14 cellular contexts compared by ENCODE assay signal in genomic region chr20:59985864-59986263, GRCh38. TPM values are rescaled to one million over a fixed set of nuclear protein-coding genes. Genes with fewer than 3 reads are reported as not detected.
DNase-seq lines count a peak whose midpoint lies in the region; ATAC-seq and TF ChIP-seq lines count a peak whose summit lies in the region.
"Had no signal": no experiment of that assay in that cellular context is flagged by ENCODE, and none has a peak within 500 bp of the region (broad histone marks: within the 10 kb centered on the region; RNA-seq: fewer than 3 reads in every experiment).

No MANE protein-coding gene starts in this region.

- H2AFZ ChIP-seq in SU-DHL-6 (ENCODE audit: low read depth, low read length, severe bottlenecking): no peak overlapping the region

- H4K20me1 ChIP-seq in SU-DHL-6 (ENCODE audit: low read depth, low read length): no peaks in the 10 kb centered on the region

- no peaks in the 10 kb centered on the region for H3K79me2 ChIP-seq in SU-DHL-6 (ENCODE audit: insufficient read depth, low read length)

- no peak overlapping the region for H3K27ac ChIP-seq in SU-DHL-6 (ENCODE audit: low read depth, low read length)
- H3K27ac ChIP-seq in liver (ENCODE audit: low read depth in 1 of 2, low read length in 2 of 2): no peak overlapping the region
- H3K27ac ChIP-seq in tibial artery: no peak overlapping the region
- H3K27ac ChIP-seq: pancreas, thoracic aorta had no signal

- no peak overlapping the region for H3K4me2 ChIP-seq in SU-DHL-6 (ENCODE audit: low read depth, low read length, poor library complexity, severe bottlenecking)

- ATAC-seq in GM18858 (IDR thresholded peaks at IDR 0.05; ENCODE audit: unreplicated experiment): no peak
- ATAC-seq: left lung, pancreas had no signal

- H3K4me3 ChIP-seq in HFF-Myc (replicated peaks; ENCODE audit: low read depth, low read length): no peak overlapping the region
- H3K4me3 ChIP-seq in SU-DHL-6 (ENCODE audit: insufficient read depth, low read length, poor library complexity, severe bottlenecking): no peak overlapping the region
- H3K4me3 ChIP-seq in liver (ENCODE audit: low read depth in 1 of 3, low read length in 3 of 3): no peak overlapping the region
- H3K4me3 ChIP-seq in tibial artery: no peak overlapping the region
- H3K4me3 ChIP-seq: left lung, pancreas, thoracic aorta had no signal

- TF ChIP-seq RAD21 in liver (IDR thresholded peaks at IDR 0.05): peak; percentile 15 to 21

- no peaks in the 10 kb centered on the region for H3K27me3 ChIP-seq in SU-DHL-6 (ENCODE audit: low read length)
- H3K27me3 ChIP-seq in liver (ENCODE audit: control insufficient read depth in 4 of 4, insufficient read depth in 4 of 4, low read length in 3 of 4): no peaks in the 10 kb centered on the region
- no peaks in the 10 kb centered on the region for H3K27me3 ChIP-seq in tibial artery
- H3K27me3 ChIP-seq: left lung, pancreas had no signal

- no peaks in the 10 kb centered on the region for H3F3A ChIP-seq in SU-DHL-6 (ENCODE audit: insufficient read depth)

- peak; percentile 27 for DNase-seq in NCI-H2029 (lab: John Stamatoyannopoulos, UW)
- no peak for DNase-seq in NCI-H2029 treated with DMSO at 0.1 percent for 48 hours (lab: John Stamatoyannopoulos, UW)
- DNase-seq in HFF-Myc (ENCODE audit: extremely low read depth, low read depth): no peak
- no peak for DNase-seq in tibial artery
- no peak for DNase-seq in NCI-H526 treated with DMSO at 0.1 percent for 48 hours (lab: John Stamatoyannopoulos, UW)
- DNase-seq: activated effector memory CD4-positive, alpha-beta T cell treated with Interleukin-2 at 50 U/mL for 16 hours; NCI-H510A; pancreas had no signal

- H3K9me2 ChIP-seq in SU-DHL-6 (replicated peaks; ENCODE audit: insufficient read depth, low read length): no peaks in the 10 kb centered on the region

- no peaks in the 10 kb centered on the region for H3K4me1 ChIP-seq in liver (ENCODE audit: control insufficient read depth in 4 of 4, insufficient read depth in 4 of 4, low read length in 3 of 4)
- peaks cover 0 to 9% (median 0%) of the 10 kb centered on the region in 4 donors for H3K4me1 ChIP-seq in tibial artery
- H3K4me1 ChIP-seq: pancreas had no signal

- no peaks in the 10 kb centered on the region for H3K36me3 ChIP-seq in SU-DHL-6 (ENCODE audit: low read length)
- no peaks in the 10 kb centered on the region for H3K36me3 ChIP-seq in liver (ENCODE audit: control insufficient read depth in 4 of 4, insufficient read depth in 3 of 4, low read depth in 1 of 4, low read length in 3 of 4)
- H3K36me3 ChIP-seq in tibial artery: no peaks in the 10 kb centered on the region
- H3K36me3 ChIP-seq: left lung, pancreas, thoracic aorta had no signal

- H3K9me3 ChIP-seq in SU-DHL-6 (ENCODE audit: insufficient read depth, low read length) (no peaks in the 10 kb centered on the region), liver (ENCODE audit: control insufficient read depth in 4 of 4, low read length in 3 of 4) (no peaks in the 10 kb centered on the region), tibial artery (no peaks in the 10 kb centered on the region)
- H3K9me3 ChIP-seq: left lung, pancreas, thoracic aorta had no signal

- intact Hi-C loops in tibial artery (cut with DNase I; ENCODE audit: low total_unique reads): no loop called here

- 96% methylated on average over 3 of the region's 3 CpGs for WGBS in liver

- TF ChIP-seq CTCF in HFF-Myc (IDR thresholded peaks at IDR 0.05; ENCODE audit: low read depth, low read length, missing control alignments) (peak; percentile 20), SU-DHL-6 (IDR thresholded peaks at IDR 0.05; ENCODE audit: insufficient read depth, low read length, poor library complexity, severe bottlenecking) (peak; percentile 32), liver (IDR thresholded peaks at IDR 0.05; ENCODE audit: low read depth, low read length, missing input control) (no peak), tibial artery (IDR thresholded peaks at IDR 0.05) (no peak)

- H3K9ac ChIP-seq in SU-DHL-6 (ENCODE audit: low read length) (no peak overlapping the region), liver (ENCODE audit: low read depth in 1 of 2, low read length in 2 of 2) (no peak overlapping the region)

TF ChIP-seq in liver, 16 proteins besides CTCF, POLR2A, EP300 and RAD21:
- no peak for TF ChIP-seq REST (IDR thresholded peaks at IDR 0.05)
- TF ChIP-seq, protein P1, sequence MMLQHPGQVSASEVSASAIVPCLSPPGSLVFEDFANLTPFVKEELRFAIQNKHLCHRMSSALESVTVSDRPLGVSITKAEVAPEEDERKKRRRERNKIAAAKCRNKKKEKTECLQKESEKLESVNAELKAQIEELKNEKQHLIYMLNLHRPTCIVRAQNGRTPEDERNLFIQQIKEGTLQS (IDR thresholded peaks at IDR 0.05): no peak
- no peak for TF ChIP-seq NR2F2 (IDR thresholded peaks at IDR 0.05)
- TF ChIP-seq HNF4A (conservative IDR thresholded peaks at IDR 0.05): no peak

RNA-seq across cellular contexts. Expression of gene CDH26, which starts 27.6 kb away (rescaled TPM):
- under 1 TPM; 0.59 to 0.70 TPM for total RNA-seq in liver
- under 1 TPM; 0.03 to 0.28 TPM for polyA plus RNA-seq in liver
- total RNA-seq: chondrocyte had no signal

RNA-seq across cellular contexts. Expression of gene FAM217B, which starts 45.7 kb away (rescaled TPM):
- 1 to 10 TPM; 1.7 to 5.0 TPM for total RNA-seq in liver
- 1 to 10 TPM in 1 of 2 donors, under 1 TPM in 1; 0.88 to 1.8 TPM for polyA plus RNA-seq in liver

RNA-seq across cellular contexts. Expression of gene PPP1R3D, which starts 45.8 kb away (rescaled TPM):
- total RNA-seq in liver: 1 to 10 TPM; 1.4 to 2.2 TPM
- polyA plus RNA-seq in liver: under 1 TPM; 0.28 to 0.66 TPM

RNA-seq across cellular contexts. Expression of gene SYCP2, which starts 52.4 kb away (rescaled TPM):
- under 1 TPM; 0.42 to 0.84 TPM for total RNA-seq in liver
- polyA plus RNA-seq in liver: under 1 TPM; 0.07 to 0.35 TPM

Comparison
In these comparisons a context has a peak if more than half of its experiments do, and no peak if none do; other contexts are left out.
1. CTCF ChIP-seq: peak in HFF-Myc (single experiment) and SU-DHL-6 (single experiment); none in liver (single experiment) and tibial artery (0 of 2).